In genomic region chr7:150531704-150532103, GRCh38 we compare ENCODE assay signal across 35 cellular contexts. TPM values are rescaled to one million over a fixed set of nuclear protein-coding genes. Genes with fewer than 3 reads are reported as not detected.
"Had no signal": no experiment of that assay in that cellular context is flagged by ENCODE, and none has a peak within 500 bp of the region (broad histone marks: within the 10 kb centered on the region; RNA-seq: fewer than 3 reads in every experiment).

No MANE protein-coding gene starts in this region.

- H3K36me3 ChIP-seq: adrenal gland, brain microvascular endothelial cell, breast epithelium had no signal

- ATAC-seq: activated CD4-positive, alpha-beta T cell treated with anti-CD3 and anti-CD28 coated beads for 36 hours; activated CD8-positive, alpha-beta memory T cell treated with anti-CD3 and anti-CD28 coated beads, Interleukin-2, amount 10 ng/mL, durations not matched to agents 7 days and 5 days; activated CD8-positive, alpha-beta T cell treated with anti-CD3 and anti-CD28 coated beads, Interleukin-2, amount 10 ng/mL, durations not matched to agents 7 days and 5 days; activated naive CD4-positive, alpha-beta T cell treated with anti-CD3 and anti-CD28 coated beads, Interleukin-2, amount 50 U/mL, for 72 hours; activated T-helper 17 cell treated with anti-CD3 and anti-CD28 coated beads, Interleukin-2, amount 50 U/mL, for 72 hours; body of pancreas had no signal

- DNase-seq: activated B cell treated with CpG ODN at 0.5 μM for 24 hours; activated CD4-positive, alpha-beta memory T cell treated with anti-CD3 and anti-CD28 coated beads, Interleukin-2, amount 10 ng/mL, durations not matched to agents 7 days and 5 days; activated CD4-positive, alpha-beta T cell treated with anti-CD3 and anti-CD28 coated beads for 1 hour; activated CD4-positive, alpha-beta T cell treated with anti-CD3 and anti-CD28 coated beads for 36 hours; activated CD4-positive, alpha-beta T cell treated with anti-CD3 and anti-CD28 coated beads for 48 hours; activated CD4-positive, alpha-beta T cell treated with anti-CD3 and anti-CD28 coated beads, Interleukin-2, amount 10 ng/mL, durations not matched to agents 7 days and 5 days; activated CD4-positive, alpha-beta T cell treated with anti-CD3 and anti-CD28 coated beads, Interleukin-2, amount 50 U/mL, for 48 hours; activated CD8-positive, alpha-beta memory T cell treated with anti-CD3 and anti-CD28 coated beads for 24 hours; activated CD8-positive, alpha-beta memory T cell treated with anti-CD3 and anti-CD28 coated beads, Interleukin-2, amount 10 ng/mL, durations not matched to agents 7 days and 5 days; activated CD8-positive, alpha-beta memory T cell treated with anti-CD3 and anti-CD28 coated beads, Interleukin-2, amount 50 U/mL, for 48 hours; activated CD8-positive, alpha-beta T cell treated with anti-CD3 and anti-CD28 coated beads, Interleukin-2, amount 10 ng/mL, durations not matched to agents 7 days and 5 days; activated effector memory CD4-positive, alpha-beta T cell treated with anti-CD3 and anti-CD28 coated beads, Interleukin-2, amount 50 U/mL, for 16 hours; activated gamma-delta T cell treated with Interleukin-2 at 50 U/mL for 16 hours; activated naive CD4-positive, alpha-beta T cell; activated naive CD4-positive, alpha-beta T cell treated with anti-CD3 and anti-CD28 coated beads for 36 hours; activated naive CD8-positive, alpha-beta T cell treated with anti-CD3 and anti-CD28 coated beads for 36 hours; activated T-cell treated with anti-CD3 and anti-CD28 coated beads, Interleukin-2, amount 50 U/mL, for 24 hours; activated T-cell treated with anti-CD3 and anti-CD28 coated beads, Interleukin-2, amount 50 U/mL, for 48 hours; adrenal gland; amniotic stem cell; aorta; body of pancreas; brain microvascular endothelial cell; central memory CD4-positive, alpha-beta T cell; T-helper 1 cell; T-helper 2 cell; T-helper 9 cell had no signal

- H3K4me3 Mint-ChIP-seq: activated B cell treated with CpG ODN at 0.5 μM for 24 hours; activated CD4-positive, alpha-beta memory T cell treated with anti-CD3 and anti-CD28 coated beads, Interleukin-2, amount 10 ng/mL, durations not matched to agents 7 days and 5 days; activated CD4-positive, alpha-beta T cell treated with anti-CD3 and anti-CD28 coated beads for 36 hours; activated CD4-positive, alpha-beta T cell treated with anti-CD3 and anti-CD28 coated beads, Interleukin-2, amount 10 ng/mL, durations not matched to agents 7 days and 5 days; activated CD8-positive, alpha-beta memory T cell treated with anti-CD3 and anti-CD28 coated beads, Interleukin-2, amount 10 ng/mL, durations not matched to agents 7 days and 5 days; activated CD8-positive, alpha-beta T cell treated with anti-CD3 and anti-CD28 coated beads, Interleukin-2, amount 10 ng/mL, durations not matched to agents 7 days and 5 days; activated naive CD4-positive, alpha-beta T cell treated with anti-CD3 and anti-CD28 coated beads for 36 hours; activated naive CD8-positive, alpha-beta T cell treated with anti-CD3 and anti-CD28 coated beads for 36 hours; activated T-cell treated with anti-CD3 and anti-CD28 coated beads, Interleukin-2, amount 50 U/mL, for 24 hours; activated T-helper 1 cell treated with anti-CD3 and anti-CD28 coated beads, Interleukin-12 subunit alpha, Interleukin-12 subunit beta, Interleukin-2, Interleukin-4 antibody, amounts not matched to agents 30 ng/mL and 10 ng/mL and 1 ng/mL, durations not matched to agents 14 hours and 24 hours and 36 hours; activated T-helper 17 cell treated with anti-CD3 and anti-CD28 coated beads, Interleukin-2, amount 50 U/mL, for 72 hours; T-helper 1 cell treated with Interleukin-12 subunit alpha and Interleukin-12 subunit beta and Interleukin-4 antibody, amounts not matched to agents 30 μg/mL and 1 μg/mL, for 36 hours; T-helper 2 cell treated with Interferon-gamma antibody and Interleukin-4, amounts not matched to agents 5 μg/mL and 100 μg/mL, for 36 hours had no signal

- H3K4me1 Mint-ChIP-seq: activated B cell treated with CpG ODN at 0.5 μM for 24 hours had no signal

- H3K4me1 ChIP-seq: adrenal gland, body of pancreas, breast epithelium had no signal

- H3K9me3 ChIP-seq: adrenal gland had no signal

- H3K4me3 ChIP-seq: adrenal gland, body of pancreas, breast epithelium had no signal

- H3K27ac Mint-ChIP-seq: activated B cell treated with CpG ODN at 0.5 μM for 24 hours; activated CD4-positive, alpha-beta memory T cell treated with anti-CD3 and anti-CD28 coated beads, Interleukin-2, amount 10 ng/mL, durations not matched to agents 7 days and 5 days; activated CD4-positive, alpha-beta T cell treated with anti-CD3 and anti-CD28 coated beads for 36 hours; activated CD4-positive, alpha-beta T cell treated with anti-CD3 and anti-CD28 coated beads, Interleukin-2, amount 10 ng/mL, durations not matched to agents 7 days and 5 days; activated CD8-positive, alpha-beta memory T cell treated with anti-CD3 and anti-CD28 coated beads, Interleukin-2, amount 10 ng/mL, durations not matched to agents 7 days and 5 days; activated CD8-positive, alpha-beta T cell treated with anti-CD3 and anti-CD28 coated beads, Interleukin-2, amount 10 ng/mL, durations not matched to agents 7 days and 5 days; activated naive CD4-positive, alpha-beta T cell treated with anti-CD3 and anti-CD28 coated beads for 36 hours; activated naive CD4-positive, alpha-beta T cell treated with anti-CD3 and anti-CD28 coated beads, Interleukin-2, amount 50 U/mL, for 72 hours; activated naive CD8-positive, alpha-beta T cell treated with anti-CD3 and anti-CD28 coated beads for 36 hours; activated T-cell treated with anti-CD3 and anti-CD28 coated beads, Interleukin-2, amount 50 U/mL, for 24 hours; activated T-helper 1 cell treated with anti-CD3 and anti-CD28 coated beads, Interleukin-12 subunit alpha, Interleukin-12 subunit beta, Interleukin-2, Interleukin-4 antibody, amounts not matched to agents 30 ng/mL and 10 ng/mL and 1 ng/mL, durations not matched to agents 14 hours and 24 hours and 36 hours; activated T-helper 17 cell treated with anti-CD3 and anti-CD28 coated beads, Interleukin-2, amount 50 U/mL, for 72 hours; T-helper 1 cell treated with Interleukin-12 subunit alpha and Interleukin-12 subunit beta and Interleukin-4 antibody, amounts not matched to agents 30 μg/mL and 1 μg/mL, for 36 hours; T-helper 2 cell treated with Interferon-gamma antibody and Interleukin-4, amounts not matched to agents 5 μg/mL and 100 μg/mL, for 36 hours had no signal

- H3K27me3 ChIP-seq: adrenal gland, body of pancreas, brain microvascular endothelial cell, breast epithelium had no signal

- H3K27me3 Mint-ChIP-seq: activated CD4-positive, alpha-beta memory T cell treated with anti-CD3 and anti-CD28 coated beads, Interleukin-2, amount 10 ng/mL, durations not matched to agents 7 days and 5 days; activated CD4-positive, alpha-beta T cell treated with anti-CD3 and anti-CD28 coated beads for 36 hours; activated CD4-positive, alpha-beta T cell treated with anti-CD3 and anti-CD28 coated beads, Interleukin-2, amount 10 ng/mL, durations not matched to agents 7 days and 5 days; activated CD8-positive, alpha-beta memory T cell treated with anti-CD3 and anti-CD28 coated beads, Interleukin-2, amount 10 ng/mL, durations not matched to agents 7 days and 5 days; activated naive CD8-positive, alpha-beta T cell treated with anti-CD3 and anti-CD28 coated beads for 36 hours; activated T-cell treated with anti-CD3 and anti-CD28 coated beads, Interleukin-2, amount 50 U/mL, for 24 hours; activated T-helper 17 cell treated with anti-CD3 and anti-CD28 coated beads, Interleukin-2, amount 50 U/mL, for 72 hours had no signal

- H3K27ac ChIP-seq: adrenal gland, body of pancreas, brain microvascular endothelial cell, breast epithelium, VCaP had no signal

RNA-seq across cellular contexts. Expression of gene GIMAP7, which starts 17.0 kb away (rescaled TPM):
- total RNA-seq: activated B cell treated with CpG ODN at 0.5 μM for 24 hours, astrocyte had no signal

RNA-seq across cellular contexts. Expression of gene GIMAP4, which starts 35.5 kb away (rescaled TPM):
- total RNA-seq: astrocyte had no signal
